In the genomic region with DNA sequence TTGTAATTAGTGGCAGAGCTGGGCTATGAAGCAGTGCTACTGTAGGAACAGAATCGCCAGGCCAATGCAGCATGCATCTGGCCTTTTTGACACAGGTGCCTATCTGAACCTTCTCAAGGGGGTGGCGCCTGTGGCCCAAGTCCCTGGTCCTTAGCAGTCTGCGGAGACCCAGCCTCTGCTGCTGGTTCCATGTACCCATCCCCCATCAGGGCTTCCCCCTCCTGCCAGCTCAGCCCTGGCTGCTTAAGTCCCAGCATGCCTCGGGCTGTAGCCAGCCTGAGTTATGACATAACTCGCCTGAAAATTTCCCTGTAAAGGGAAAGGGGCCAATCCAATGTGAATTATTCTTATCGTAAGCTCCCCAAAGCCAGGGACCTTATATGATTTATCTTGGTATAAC, we compare ENCODE assay signal across 23 cellular contexts. TPM values are rescaled to one million over a fixed set of nuclear protein-coding genes. Genes with fewer than 3 reads are reported as not detected.
DNase-seq lines count a peak whose midpoint lies in the region; ATAC-seq and TF ChIP-seq lines count a peak whose summit lies in the region.
"Had no signal": no experiment of that assay in that cellular context is flagged by ENCODE, and none has a peak within 500 bp of the region (broad histone marks: within the 10 kb centered on the region; RNA-seq: fewer than 3 reads in every experiment).

No MANE protein-coding gene starts in this region.

- peaks cover 29% of the 10 kb centered on the region for H3K4me1 ChIP-seq in stomach smooth muscle (ENCODE audit: control insufficient read depth, insufficient read depth, low read length)

- in situ Hi-C loops in GM13977 (cut with MboI; ENCODE audit: low pct_unique_long_range_greater_than_20kb, low sequenced_read_pairs, unreplicated experiment) = no loop called here

- no peaks in the 10 kb centered on the region for H3K9me3 ChIP-seq in stomach smooth muscle (ENCODE audit: control insufficient read depth in 2 of 2, low read length in 2 of 2)
- H3K9me3 ChIP-seq: ovary had no signal

- H3K9ac ChIP-seq in stomach smooth muscle (ENCODE audit: low read length in 2 of 2) = peak overlapping the region in 1 of 2 donors; percentile 58

- no peak overlapping the region for H3K4me3 ChIP-seq in epithelial cell of esophagus (ENCODE audit: low read length)
- H3K4me3 ChIP-seq in stomach smooth muscle (ENCODE audit: low read length in 2 of 2) = no peak overlapping the region
- H3K4me3 ChIP-seq: ovary had no signal

- H3K36me3 ChIP-seq in stomach smooth muscle (ENCODE audit: control insufficient read depth in 2 of 2, insufficient read depth in 2 of 2, low read length in 2 of 2) = no peaks in the 10 kb centered on the region
- H3K36me3 ChIP-seq: ovary had no signal

- H3K27ac ChIP-seq in stomach smooth muscle (ENCODE audit: low read length) = peak overlapping the region; percentile 55

- DNase-seq in NCI-H82 (lab: John Stamatoyannopoulos, UW) = peak; percentile 94
- peak; percentile 24 for DNase-seq in epithelial cell of esophagus (ENCODE audit: low read depth)
- DNase-seq in left kidney (ENCODE audit: low read depth, low spot score) = peak; percentile 64
- no peak for DNase-seq in dermis blood vessel endothelial cell
- DNase-seq in globus pallidus (ENCODE audit: low spot score) = no peak
- DNase-seq in GM13977 (ENCODE audit: low spot score) = no peak
- DNase-seq: activated CD4-positive, CD25-positive, alpha-beta regulatory T cell; activated CD8-positive, alpha-beta T cell treated with anti-CD3 and anti-CD28 coated beads for 36 hours; activated naive CD4-positive, alpha-beta T cell treated with Interleukin-2 at 50 U/mL for 16 hours; activated T-cell treated with anti-CD3 and anti-CD28 coated beads, Interleukin-2, amount 50 U/mL, for 1 hour; CD4-positive, CD25-positive, alpha-beta regulatory T cell; central memory CD4-positive, alpha-beta T cell; DMS53; naive B cell; NCI-H1930; NCI-H446; NK-92 treated with Interleukin-12 subunit alpha and Interleukin-12 subunit beta, amount 100 ng/mL, for 24 hours; stimulated activated naive CD4-positive, alpha-beta T cell; T-helper 9 cell had no signal

- no peak for ATAC-seq in activated CD4-positive, CD25-positive, alpha-beta regulatory T cell treated with anti-CD3 and anti-CD28 coated beads, Interleukin-2, amount 50 U/mL, for 24 hours
- ATAC-seq: activated CD8-positive, alpha-beta T cell treated with anti-CD3 and anti-CD28 coated beads for 36 hours had no signal

- H3K27me3 ChIP-seq in stomach smooth muscle (ENCODE audit: control insufficient read depth in 1 of 2, insufficient read depth in 2 of 2, low read length in 2 of 2) = no peaks in the 10 kb centered on the region
- H3K27me3 ChIP-seq: ovary had no signal

- TF ChIP-seq CTCF in epithelial cell of esophagus (IDR thresholded peaks at IDR 0.05; ENCODE audit: insufficient read depth, low read depth, low read length, missing control alignments) (no peak), GM13977 (IDR thresholded peaks at IDR 0.05; ENCODE audit: extremely low read depth, insufficient read depth, missing control alignments) (no peak)

RNA-seq across cellular contexts. Expression of gene HS3ST2, which starts 50.3 kb away (rescaled TPM):
- total RNA-seq in dermis blood vessel endothelial cell = 0.09 TPM in 1 of 2 replicates, not detected in the other
- total RNA-seq: activated CD8-positive, alpha-beta T cell treated with anti-CD3 and anti-CD28 coated beads for 36 hours; CD4-positive, CD25-positive, alpha-beta regulatory T cell; lung microvascular endothelial cell had no signal

Comparison
In these comparisons a context has a peak if more than half of its experiments do, and no peak if none do; other contexts are left out.
1. DNase-seq: peak in NCI-H82 (single experiment), epithelial cell of esophagus (single experiment) and left kidney (single experiment); none in dermis blood vessel endothelial cell (single experiment), globus pallidus (single experiment) and GM13977 (single experiment).